ENCODE assay signal across 1 cellular context in the genomic region with DNA sequence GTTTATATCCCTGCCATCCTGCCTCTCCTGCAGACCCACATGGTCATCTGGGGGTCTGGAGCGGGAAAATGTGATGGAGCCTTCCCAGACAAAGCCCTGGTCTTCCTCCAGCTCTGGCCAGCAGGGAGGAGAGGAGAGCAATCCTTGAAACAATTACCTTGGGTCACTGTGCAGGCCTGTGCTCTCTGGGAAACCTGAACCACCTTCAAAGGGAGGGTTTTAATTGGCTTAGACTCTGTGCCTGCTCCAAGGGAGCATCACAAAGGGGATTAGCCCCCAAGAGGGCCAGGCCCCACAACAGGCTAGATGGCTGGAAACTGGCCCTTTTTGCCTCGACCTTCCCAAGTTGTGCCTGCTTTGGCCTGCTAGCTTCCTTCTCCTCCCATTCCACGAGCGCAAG.
TF ChIP-seq lines count a peak whose summit lies in the region.

No MANE protein-coding gene starts in this region.

TF ChIP-seq in GM23338, 12 proteins besides CTCF, POLR2A, EP300 and RAD21 (continued from another document):
- TF ChIP-seq ZNF114 (CRISPR knock-in tag; IDR thresholded peaks at IDR 0.05) (no peak), ZNF331 (CRISPR knock-in tag; IDR thresholded peaks at IDR 0.05; ENCODE audit: low read depth) (no peak)
TF ChIP-seq in GM23338: peak in this region for 0.
